Comparison of ENCODE assay signal across 18 cellular contexts in genomic region chr2:191699341-191699945, GRCh38.
"Had no signal": no experiment of that assay in that cellular context is flagged by ENCODE, and none has a peak within 500 bp of the region (broad histone marks: within the 10 kb centered on the region; RNA-seq: fewer than 3 reads in every experiment).

No MANE protein-coding gene starts in this region.

- H3K27ac ChIP-seq: brain microvascular endothelial cell, gastrocnemius medialis, heart right ventricle, lower lobe of right lung, sigmoid colon, spleen, VCaP had no signal

- H3K27me3 ChIP-seq: brain microvascular endothelial cell, gastrocnemius medialis, heart right ventricle, sigmoid colon, spleen had no signal

- ATAC-seq: activated naive CD4-positive, alpha-beta T cell treated with anti-CD3 and anti-CD28 coated beads, Interleukin-2, amount 50 U/mL, for 72 hours; gastrocnemius medialis; heart right ventricle; left cardiac atrium; lower lobe of right lung; SK-N-SH treated with all-trans-retinoic acid at 6 μM for 48 hours had no signal

- H3K4me1 ChIP-seq: lower lobe of right lung, spleen had no signal

- H3K9me3 Mint-ChIP-seq: activated naive CD4-positive, alpha-beta T cell treated with anti-CD3 and anti-CD28 coated beads, Interleukin-2, amount 50 U/mL, for 72 hours had no signal

- H3K27me3 Mint-ChIP-seq: activated CD4-positive, alpha-beta memory T cell treated with anti-CD3 and anti-CD28 coated beads, Interleukin-2, amount 10 ng/mL, durations not matched to agents 7 days and 5 days had no signal

- H3K4me3 Mint-ChIP-seq: activated CD4-positive, alpha-beta memory T cell treated with anti-CD3 and anti-CD28 coated beads, Interleukin-2, amount 10 ng/mL, durations not matched to agents 7 days and 5 days; neural crest cell had no signal

- H3K27ac Mint-ChIP-seq: activated CD4-positive, alpha-beta memory T cell treated with anti-CD3 and anti-CD28 coated beads, Interleukin-2, amount 10 ng/mL, durations not matched to agents 7 days and 5 days; activated naive CD4-positive, alpha-beta T cell treated with anti-CD3 and anti-CD28 coated beads, Interleukin-2, amount 50 U/mL, for 72 hours had no signal

- H3K36me3 ChIP-seq: brain microvascular endothelial cell, gastrocnemius medialis, lower lobe of right lung, sigmoid colon had no signal

- H3K9me3 ChIP-seq: gastrocnemius medialis, heart right ventricle, lower lobe of right lung, sigmoid colon, spleen had no signal

- DNase-seq: activated CD4-positive, alpha-beta memory T cell treated with anti-CD3 and anti-CD28 coated beads, Interleukin-2, amount 10 ng/mL, durations not matched to agents 7 days and 5 days; activated CD8-positive, alpha-beta memory T cell treated with anti-CD3 and anti-CD28 coated beads, Interleukin-2, amount 50 U/mL, for 4 hours; activated gamma-delta T cell; activated T-cell treated with anti-CD3 and anti-CD28 coated beads, Interleukin-2, amount 50 U/mL, for 48 hours; brain microvascular endothelial cell; cerebellar nuclear complex; dermis blood vessel endothelial cell; gastrocnemius medialis; heart right ventricle; left cardiac atrium; lower lobe of right lung; sigmoid colon; spleen; stimulated activated CD4-positive, alpha-beta T cell treated with anti-CD3 and anti-CD28 coated beads, Interleukin-2, amount 100 ng/mL, for 24 hours had no signal

- H3K4me3 ChIP-seq: gastrocnemius medialis, heart right ventricle, lower lobe of right lung, sigmoid colon, spleen had no signal

- H3K4me1 Mint-ChIP-seq: activated CD4-positive, alpha-beta memory T cell treated with anti-CD3 and anti-CD28 coated beads, Interleukin-2, amount 10 ng/mL, durations not matched to agents 7 days and 5 days had no signal
